Comparison of ENCODE assay signal across 10 cellular contexts in genomic region chr2:174730530-174731018, GRCh38. TPM values are rescaled to one million over a fixed set of nuclear protein-coding genes. Genes with fewer than 3 reads are reported as not detected.
DNase-seq lines count a peak whose midpoint lies in the region; ATAC-seq and TF ChIP-seq lines count a peak whose summit lies in the region.
"Had no signal": no experiment of that assay in that cellular context is flagged by ENCODE, and none has a peak within 500 bp of the region (broad histone marks: within the 10 kb centered on the region; RNA-seq: fewer than 3 reads in every experiment).

No MANE protein-coding gene starts in this region.

- intact Hi-C loops in transverse colon (cut with DNase I; ENCODE audit: low total_unique reads): no loop called here

- 90% methylated on average over 15 of the region's 15 CpGs for WGBS in mesenchymal stem cell
- 74 to 92% methylated on average over 2 to 15 of the region's 15 CpGs for WGBS in transverse colon (ENCODE audit: low coverage in 1 of 2), 2 donors

- H2AFZ ChIP-seq in mesenchymal stem cell (ENCODE audit: low read depth, low read length): no peak overlapping the region

- H3K23ac ChIP-seq in mesenchymal stem cell (ENCODE audit: low read length in 2 of 2): no peak overlapping the region

- peaks cover 23% of the 10 kb centered on the region for H3K4me1 Mint-ChIP-seq in activated CD8-positive, alpha-beta memory T cell treated with anti-CD3 and anti-CD28 coated beads, Interleukin-2, amount 10 ng/mL, durations not matched to agents 7 days and 5 days

- H3K4me3 Mint-ChIP-seq in activated CD8-positive, alpha-beta memory T cell treated with anti-CD3 and anti-CD28 coated beads, Interleukin-2, amount 10 ng/mL, durations not matched to agents 7 days and 5 days: peak overlapping the region; percentile 75

- H3K4me3 ChIP-seq in mesenchymal stem cell (ENCODE audit: insufficient read depth in 1 of 2, low read depth in 1 of 2, low read length in 2 of 2): peak overlapping the region in 1 of 2 experiments; percentile 88
- peak overlapping the region in 3 of 4 donors; percentile 9 to 39 (median 24) for H3K4me3 ChIP-seq in transverse colon

- H3K9ac ChIP-seq in mesenchymal stem cell (ENCODE audit: low read length): peak overlapping the region; percentile 24

- no peak for TF ChIP-seq POLR2A in transverse colon (IDR thresholded peaks at IDR 0.05)

- H4K8ac ChIP-seq in mesenchymal stem cell (ENCODE audit: low read length): no peak overlapping the region

- H3K27ac Mint-ChIP-seq in activated CD8-positive, alpha-beta memory T cell treated with anti-CD3 and anti-CD28 coated beads, Interleukin-2, amount 10 ng/mL, durations not matched to agents 7 days and 5 days: no peak overlapping the region

- no peak for DNase-seq in activated CD8-positive, alpha-beta memory T cell treated with anti-CD3 and anti-CD28 coated beads, Interleukin-2, amount 10 ng/mL, durations not matched to agents 7 days and 5 days
- DNase-seq in activated CD8-positive, alpha-beta memory T cell treated with anti-CD3 and anti-CD28 coated beads for 24 hours: no peak
- DNase-seq in ecto neural progenitor cell (ENCODE audit: low spot score) (peak; percentile 51), mesenchymal stem cell (no peak), transverse colon (no peak), NAMALWA (ENCODE audit: low spot score) (no peak), HUDEP-2 (lab: John Stamatoyannopoulos, UW; ENCODE audit: unreplicated experiment in 76 of 76) (no peak), NOMO-1 treated with dmso at 0.1 percent for 144 hours (lab: John Stamatoyannopoulos, UW; ENCODE audit: unreplicated experiment) (no peak)
- DNase-seq: Karpas-422 had no signal

- H3K14ac ChIP-seq in mesenchymal stem cell (ENCODE audit: low read length in 2 of 2): no peak overlapping the region

- no peaks in the 10 kb centered on the region for H3K9me3 Mint-ChIP-seq in activated CD8-positive, alpha-beta memory T cell treated with anti-CD3 and anti-CD28 coated beads, Interleukin-2, amount 10 ng/mL, durations not matched to agents 7 days and 5 days (ENCODE audit: low read depth)

- H3K27me3 ChIP-seq in mesenchymal stem cell (ENCODE audit: control insufficient read depth in 1 of 2, insufficient read depth in 1 of 2, low read length in 2 of 2): peaks cover 52% of the 10 kb centered on the region in 2 experiments
- H3K27me3 ChIP-seq in transverse colon: peaks cover 45% of the 10 kb centered on the region

- H3K18ac ChIP-seq in mesenchymal stem cell (ENCODE audit: low read depth in 1 of 2, low read length in 2 of 2): peak overlapping the region in 1 of 2 experiments; percentile 77

- no peak for TF ChIP-seq CTCF in transverse colon (IDR thresholded peaks at IDR 0.05)

- H2BK12ac ChIP-seq in mesenchymal stem cell (ENCODE audit: low read length in 2 of 2): no peak overlapping the region

- H3K9me3 ChIP-seq in mesenchymal stem cell (ENCODE audit: control insufficient read depth, low read length): no peaks in the 10 kb centered on the region
- H3K9me3 ChIP-seq in transverse colon: no peaks in the 10 kb centered on the region

- in situ Hi-C loops in transverse colon (cut with MboI; ENCODE audit: low pct_ligation_motif_present in 1 of 4, low pct_unique_long_range_greater_than_20kb in 1 of 4, low sequenced_read_pairs in 3 of 4): no loop called here

- H3K36me3 ChIP-seq in mesenchymal stem cell (ENCODE audit: control insufficient read depth in 1 of 2, insufficient read depth in 2 of 2, low read depth in 1 of 2, low read length in 2 of 2): no peaks in the 10 kb centered on the region
- no peaks in the 10 kb centered on the region for H3K36me3 ChIP-seq in transverse colon

- H3K79me1 ChIP-seq in mesenchymal stem cell (replicated peaks; ENCODE audit: low read length, poor library complexity, severe bottlenecking): no peaks in the 10 kb centered on the region

- no peak overlapping the region for H3K4ac ChIP-seq in mesenchymal stem cell (ENCODE audit: low read depth in 1 of 2, low read length in 2 of 2)

- H3K27me3 Mint-ChIP-seq in activated CD8-positive, alpha-beta memory T cell treated with anti-CD3 and anti-CD28 coated beads, Interleukin-2, amount 10 ng/mL, durations not matched to agents 7 days and 5 days: peaks cover 57% of the 10 kb centered on the region

- ATAC-seq in activated CD8-positive, alpha-beta memory T cell treated with anti-CD3 and anti-CD28 coated beads, Interleukin-2, amount 10 ng/mL, durations not matched to agents 7 days and 5 days: no peak

- no peak for TF ChIP-seq EP300 in transverse colon (IDR thresholded peaks at IDR 0.05; ENCODE audit: low read depth)

- CTCF ChIA-PET in activated CD8-positive, alpha-beta memory T cell treated with anti-CD3 and anti-CD28 coated beads, Interleukin-2, amount 10 ng/mL, durations not matched to agents 7 days and 5 days (lab: Charles Lee): interaction anchor here (1.0 to 4.4 kb wide), 5 partner anchors 11 to 268 kb away, joined by 3 to 32 read pairs (median 5); no protein-coding TSS in a partner anchor

- no peaks in the 10 kb centered on the region for H3K36me3 Mint-ChIP-seq in activated CD8-positive, alpha-beta memory T cell treated with anti-CD3 and anti-CD28 coated beads, Interleukin-2, amount 10 ng/mL, durations not matched to agents 7 days and 5 days

- no peak overlapping the region for H3K4me2 ChIP-seq in mesenchymal stem cell (ENCODE audit: low read length, poor library complexity, severe bottlenecking)

- no peak overlapping the region for H2AK5ac ChIP-seq in mesenchymal stem cell (ENCODE audit: low read length, severe bottlenecking)

- H3K27ac ChIP-seq in mesenchymal stem cell (ENCODE audit: low read length, poor library complexity, severe bottlenecking) (no peak overlapping the region), transverse colon (no peak overlapping the region)

- H2BK120ac ChIP-seq in mesenchymal stem cell (ENCODE audit: low read depth, low read length): no peak overlapping the region

- H3K4me1 ChIP-seq in mesenchymal stem cell (ENCODE audit: control insufficient read depth, insufficient read depth, low read depth, low read length) (peaks cover 6% of the 10 kb centered on the region), transverse colon (peaks cover 0 to 9% (median 7%) of the 10 kb centered on the region in 4 donors)

- H2BK15ac ChIP-seq in mesenchymal stem cell (ENCODE audit: low read depth, poor library complexity, severe bottlenecking): no peak overlapping the region

- H4K91ac ChIP-seq in mesenchymal stem cell (ENCODE audit: low read length): no peak overlapping the region

- H2BK5ac ChIP-seq in mesenchymal stem cell (ENCODE audit: low read depth, low read length, poor library complexity, severe bottlenecking): no peak overlapping the region

RNA-seq across cellular contexts. Expression of gene CHRNA1, which starts 33.7 kb away (rescaled TPM):
- total RNA-seq in activated CD8-positive, alpha-beta memory T cell treated with anti-CD3 and anti-CD28 coated beads, Interleukin-2, amount 10 ng/mL, durations not matched to agents 7 days and 5 days: not detected
- 6.4 TPM for polyA plus RNA-seq in mesenchymal stem cell (2013, experiment 1 of 2)
- polyA plus RNA-seq in mesenchymal stem cell (2013, experiment 2 of 2): 6.1 TPM
- total RNA-seq in transverse colon: 1 to 10 TPM in 3 of 4 donors, not detected in 1; 2.6 to 7.4 (median 3.0) TPM
- polyA plus RNA-seq: BJ had no signal
